8 cellular contexts compared by ENCODE assay signal in genomic region chrX:18426004-18426320, GRCh38. TPM values are rescaled to one million over a fixed set of nuclear protein-coding genes. Genes with fewer than 3 reads are reported as not detected.
DNase-seq lines count a peak whose midpoint lies in the region; ATAC-seq and TF ChIP-seq lines count a peak whose summit lies in the region.

No MANE protein-coding gene starts in this region.

- no peak overlapping the region for H2AK5ac ChIP-seq in H9 (ENCODE audit: insufficient read length, low read length)

- H3K4me3 Mint-ChIP-seq in H9 (peak overlapping the region; percentile 80 to 89), immature natural killer cell (peak overlapping the region; percentile 72 to 93 (median 83))
- H3K4me3 Mint-ChIP-seq in activated naive CD8-positive, alpha-beta T cell treated with anti-CD3 and anti-CD28 coated beads for 36 hours = peak overlapping the region; percentile 83

- H3K27ac ChIP-seq in ACC112 (ENCODE audit: low read depth, low read length) (no peak overlapping the region), H9 (ENCODE audit: insufficient read length, low read depth, low read length) (no peak overlapping the region), subcutaneous abdominal adipose tissue (ENCODE audit: low read depth, low read length) (no peak overlapping the region)

- H3K79me2 ChIP-seq in ACC112 (ENCODE audit: control insufficient read depth, insufficient read depth, low read length, unreplicated experiment) = peaks cover 5% of the 10 kb centered on the region
- H3K79me2 ChIP-seq in H9 (ENCODE audit: insufficient read depth, low read length) = no peaks in the 10 kb centered on the region; the same call in 1 of the 2 replicates

- H2AFZ ChIP-seq in ACC112 (ENCODE audit: low read length, unreplicated experiment) = peak overlapping the region; percentile 100
- no peak overlapping the region for H2AFZ ChIP-seq in H9 (ENCODE audit: low read length)

- peak overlapping the region; percentile 79 for H3K4me2 ChIP-seq in H9 (ENCODE audit: insufficient read depth, insufficient read length, low read length)

- H3K4me3 ChIP-seq in ACC112 (ENCODE audit: low read depth, low read length) (peak overlapping the region; percentile 93), subcutaneous abdominal adipose tissue (ENCODE audit: low read depth in 1 of 5, low read length in 5 of 5) (peak overlapping the region; percentile 49 to 74 (median 68))

- H4K91ac ChIP-seq in H9 (ENCODE audit: insufficient read length, low read depth, low read length) = no peak overlapping the region

- H2BK120ac ChIP-seq in H9 (ENCODE audit: low read depth, low read length, poor library complexity, severe bottlenecking) = no peak overlapping the region

- no peak for TF ChIP-seq CTCF in H9 (conservative IDR thresholded peaks at IDR 0.05)

- H2BK20ac ChIP-seq in H9 (ENCODE audit: low read depth, low read length, poor library complexity, severe bottlenecking) = no peak overlapping the region

- H3K23me2 ChIP-seq in H9 (ENCODE audit: insufficient read length, low read depth, low read length, poor library complexity, severe bottlenecking) = no peaks in the 10 kb centered on the region

- no CpG with 5 or more reads among the region's 40 CpGs for WGBS in H9 (ENCODE audit: extremely low coverage, insufficient read length, low lambda C conversion rate)

- H3K36me3 Mint-ChIP-seq in H9 (ENCODE audit: insufficient read depth in 1 of 3, low read depth in 3 of 3) = peaks cover 5 to 8% (median 6%) of the 10 kb centered on the region in 3 experiments; a peak in 5 of 7 replicates
- H3K36me3 Mint-ChIP-seq in activated naive CD8-positive, alpha-beta T cell treated with anti-CD3 and anti-CD28 coated beads for 36 hours = no peaks in the 10 kb centered on the region
- H3K36me3 Mint-ChIP-seq in immature natural killer cell = no peaks in the 10 kb centered on the region

- no peak overlapping the region for H3K56ac ChIP-seq in H9 (ENCODE audit: insufficient read length, low read depth, low read length)

- no peak overlapping the region for H3T11ph ChIP-seq in H9 (ENCODE audit: low read length)

- H3K14ac ChIP-seq in H9 (ENCODE audit: insufficient read depth, low read length) = no peak overlapping the region

- no peak overlapping the region for H4K5ac ChIP-seq in H9 (ENCODE audit: insufficient read length, low read depth, low read length)

- H3K4me1 Mint-ChIP-seq in H9 (peaks cover 13 to 15% of the 10 kb centered on the region in 2 experiments), immature natural killer cell (peaks cover 6 to 17% of the 10 kb centered on the region in 2 donors)
- H3K4me1 Mint-ChIP-seq in activated naive CD8-positive, alpha-beta T cell treated with anti-CD3 and anti-CD28 coated beads for 36 hours = peaks cover 9% of the 10 kb centered on the region

- no peaks in the 10 kb centered on the region for H3K27me3 Mint-ChIP-seq in H9 (ENCODE audit: low read depth)
- no peaks in the 10 kb centered on the region for H3K27me3 Mint-ChIP-seq in activated naive CD8-positive, alpha-beta T cell treated with anti-CD3 and anti-CD28 coated beads for 36 hours
- peaks cover 6 to 18% (median 10%) of the 10 kb centered on the region in 3 donors for H3K27me3 Mint-ChIP-seq in immature natural killer cell (ENCODE audit: low read depth in 3 of 3)

- no peak overlapping the region for H3K18ac ChIP-seq in H9 (ENCODE audit: insufficient read length, low read depth, low read length)

- H3K9me3 ChIP-seq in H9 (ENCODE audit: control insufficient read depth, low read depth, low read length) (peaks cover 21% of the 10 kb centered on the region), subcutaneous abdominal adipose tissue (ENCODE audit: control insufficient read depth in 5 of 5, low read length in 5 of 5) (no peaks in the 10 kb centered on the region)

- H3K23ac ChIP-seq in H9 (ENCODE audit: insufficient read length, low read depth, low read length) = no peak overlapping the region

- no peak overlapping the region for H4K8ac ChIP-seq in H9 (replicated peaks; ENCODE audit: insufficient read length, low read depth, low read length)

- H2BK5ac ChIP-seq in H9 (ENCODE audit: insufficient read length, low read length) = no peak overlapping the region

- H3K9me3 Mint-ChIP-seq in H9 (peaks cover 55 to 61% of the 10 kb centered on the region in 2 experiments), immature natural killer cell (no peaks in the 10 kb centered on the region)
- H3K9me3 Mint-ChIP-seq in activated naive CD8-positive, alpha-beta T cell treated with anti-CD3 and anti-CD28 coated beads for 36 hours = no peaks in the 10 kb centered on the region

- peaks cover 20% of the 10 kb centered on the region for H3K4me1 ChIP-seq in ACC112 (ENCODE audit: control insufficient read depth, insufficient read depth, low read length, unreplicated experiment)
- no peaks in the 10 kb centered on the region for H3K4me1 ChIP-seq in H9 (ENCODE audit: insufficient read depth, low read length)
- peaks cover 0 to 12% (median 7%) of the 10 kb centered on the region in 5 donors for H3K4me1 ChIP-seq in subcutaneous abdominal adipose tissue (ENCODE audit: control insufficient read depth in 5 of 5, insufficient read depth in 5 of 5, low read length in 5 of 5)

- no peak for ATAC-seq in HG03095 (IDR thresholded peaks at IDR 0.05; ENCODE audit: unreplicated experiment)

- no peaks in the 10 kb centered on the region for H3K79me1 ChIP-seq in H9 (ENCODE audit: insufficient read depth, low read depth, low read length, poor library complexity, severe bottlenecking)

- H3K9ac ChIP-seq in H9 (ENCODE audit: extremely low read depth, insufficient read length, low read length) = peak overlapping the region; percentile 54
- peak overlapping the region in 4 of 5 donors; percentile 43 to 76 (median 74) for H3K9ac ChIP-seq in subcutaneous abdominal adipose tissue (ENCODE audit: low read length in 5 of 5)

- DNase-seq in H9 (no peak), immature natural killer cell (no peak), dedifferentiated amniotic fluid mesenchymal stem cell (ENCODE audit: extremely low spot score) (no peak), AML-193 (lab: John Stamatoyannopoulos, UW) (no peak)
- DNase-seq in activated naive CD8-positive, alpha-beta T cell treated with anti-CD3 and anti-CD28 coated beads for 36 hours = no peak

- no peak overlapping the region for H2BK12ac ChIP-seq in H9 (ENCODE audit: insufficient read length, low read depth, low read length)

- H3K27me3 ChIP-seq in ACC112 (ENCODE audit: insufficient read depth, low read length) = no peaks in the 10 kb centered on the region
- H3K27me3 ChIP-seq in H9 (ENCODE audit: insufficient read depth, low read length) = no peaks in the 10 kb centered on the region
- peaks cover 0 to 5% (median 1%) of the 10 kb centered on the region in 5 donors for H3K27me3 ChIP-seq in subcutaneous abdominal adipose tissue (ENCODE audit: control insufficient read depth in 5 of 5, insufficient read depth in 4 of 5, low read length in 5 of 5)

- no peak overlapping the region for H3K4ac ChIP-seq in H9 (ENCODE audit: low read depth, low read length)

- no peaks in the 10 kb centered on the region for H4K20me1 ChIP-seq in H9 (ENCODE audit: control insufficient read depth, insufficient read depth, insufficient read length)

- no peak overlapping the region for H2BK15ac ChIP-seq in H9 (ENCODE audit: low read depth, low read length)

- no peaks in the 10 kb centered on the region for H3K36me3 ChIP-seq in ACC112 (ENCODE audit: insufficient read depth, low read length)
- H3K36me3 ChIP-seq in subcutaneous abdominal adipose tissue (ENCODE audit: control insufficient read depth in 5 of 5, insufficient read depth in 5 of 5, low read length in 5 of 5) = no peaks in the 10 kb centered on the region

- H3K27ac Mint-ChIP-seq in H9 = peak overlapping the region in 2 of 3 experiments; percentile 72 to 87; a peak in 2 of 7 replicates
- no peak overlapping the region for H3K27ac Mint-ChIP-seq in activated naive CD8-positive, alpha-beta T cell treated with anti-CD3 and anti-CD28 coated beads for 36 hours
- H3K27ac Mint-ChIP-seq in immature natural killer cell = peak overlapping the region in 3 of 6 donors; percentile 28 to 75 (median 73)

RNA-seq across cellular contexts. Expression of gene CDKL5, which starts 0.6 kb away (rescaled TPM):
- total RNA-seq in H9 (2021) = 16.9 and 19.5 TPM in 2 replicates
- total RNA-seq in activated naive CD8-positive, alpha-beta T cell treated with anti-CD3 and anti-CD28 coated beads for 36 hours = 1 to 10 TPM in 1 of 2 experiments, under 1 TPM in 1; 0.82 to 1.3 TPM
- 1 to 10 TPM in 2 of 3 donors, not detected in 1; 1.5 to 2.3 TPM for polyA plus RNA-seq in immature natural killer cell
